In genomic region chr4:64022560-64022959, GRCh38 we compare ENCODE assay signal across 3 cellular contexts.
"Had no signal": no experiment of that assay in that cellular context is flagged by ENCODE, and none has a peak within 500 bp of the region (broad histone marks: within the 10 kb centered on the region; RNA-seq: fewer than 3 reads in every experiment).

No MANE protein-coding gene starts in this region.

- DNase-seq: GDM1, GF-D8 had no signal

- H3K4me3 ChIP-seq: GM12878 had no signal

- ATAC-seq: GM12878 had no signal
